Comparison of ENCODE assay signal across 16 cellular contexts in the genomic region with DNA sequence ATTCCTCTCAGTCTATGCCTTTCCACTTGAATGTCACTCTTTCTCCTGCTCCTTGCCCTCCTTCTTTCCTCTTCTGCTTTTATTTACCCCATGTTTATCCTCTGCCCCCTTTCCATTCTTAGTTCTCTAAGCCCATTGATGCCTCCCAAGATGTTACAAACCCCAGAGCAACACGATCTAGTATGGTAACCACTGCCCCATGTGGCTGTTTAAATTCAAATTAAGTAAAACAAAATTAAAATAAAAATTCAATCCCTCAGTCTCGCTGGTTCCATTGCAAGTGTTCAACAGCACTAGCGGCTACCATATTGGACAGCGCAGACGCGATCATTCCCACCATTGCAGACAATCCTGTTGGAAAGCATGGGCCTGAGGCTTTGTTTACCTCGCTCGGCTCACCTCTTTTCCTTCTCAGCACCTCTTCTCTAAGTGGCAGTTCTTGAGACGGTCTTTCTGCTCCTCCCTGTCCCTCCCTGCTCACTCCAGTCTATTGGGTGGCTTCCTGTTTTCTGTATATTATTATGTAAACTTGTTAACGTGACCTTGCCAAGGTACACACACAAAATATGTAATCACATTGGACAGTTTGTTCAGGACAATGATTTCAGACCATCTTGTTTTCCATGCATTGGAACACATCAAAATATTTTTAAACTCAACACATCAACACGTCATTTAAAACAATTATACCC. TPM values are rescaled to one million over a fixed set of nuclear protein-coding genes. Genes with fewer than 3 reads are reported as not detected.
A peak's percentile ranks its signal among the peaks of the same experiment; 100 is the strongest.
DNase-seq lines count a peak whose midpoint lies in the region; ATAC-seq, FAIRE-seq and TF ChIP-seq lines count a peak whose summit lies in the region.
"Had no signal": no experiment of that assay in that cellular context is flagged by ENCODE, and none has a peak within 500 bp of the region (broad histone marks: within the 10 kb centered on the region; RNA-seq: fewer than 3 reads in every experiment).

No MANE protein-coding gene starts in this region.

- peaks cover 24% of the 10 kb centered on the region for H3K4me1 Mint-ChIP-seq in osteocyte (ENCODE audit: unreplicated experiment)

- POLR2A ChIA-PET in endothelial cell of umbilical vein (lab: Charles Lee) = interaction anchor here (1.5 kb wide), 1 partner anchor 112 kb away, joined by 4 read pairs; no protein-coding TSS in a partner anchor

- in situ Hi-C loops in mammary epithelial cell (cut with MboI; ENCODE audit: low sequenced_read_pairs in 2 of 2) = loop anchor here (5.0 kb wide), 1 partner anchor 116 kb away; no protein-coding TSS in a partner anchor
- in situ Hi-C loops in GM13977 (cut with MboI; ENCODE audit: low pct_unique_long_range_greater_than_20kb, low sequenced_read_pairs, unreplicated experiment) = no loop called here

- ATAC-seq in upper lobe of right lung = peak; percentile 27

- no peaks in the 10 kb centered on the region for H3K9me1 ChIP-seq in endothelial cell of umbilical vein (replicated peaks; ENCODE audit: control insufficient read depth, extremely low read depth, insufficient read depth, low read length)

- H3K27ac Mint-ChIP-seq in osteocyte (ENCODE audit: unreplicated experiment) = no peak overlapping the region
- H3K27ac Mint-ChIP-seq: activated T-cell treated with anti-CD3 and anti-CD28 coated beads, Interleukin-2, amount 50 U/mL, for 24 hours; natural killer cell had no signal

- no peak overlapping the region for H3K4me3 ChIP-seq in mammary epithelial cell (replicated peaks in 1 of 3; ENCODE audit: insufficient read depth in 1 of 3, low read depth in 2 of 3, low read length in 3 of 3)
- H3K4me3 ChIP-seq in breast epithelium = no peak overlapping the region
- no peak overlapping the region for H3K4me3 ChIP-seq in endothelial cell of umbilical vein (replicated peaks in 1 of 3; ENCODE audit: insufficient read depth in 1 of 3, low read depth in 1 of 3, low read length in 3 of 3)
- no peak overlapping the region for H3K4me3 ChIP-seq in upper lobe of right lung
- H3K4me3 ChIP-seq: heart right ventricle had no signal

- no peaks in the 10 kb centered on the region for H3K36me3 Mint-ChIP-seq in osteocyte (ENCODE audit: unreplicated experiment)
- H3K36me3 Mint-ChIP-seq: natural killer cell had no signal

- no peak overlapping the region for H3K4me3 Mint-ChIP-seq in osteocyte (ENCODE audit: unreplicated experiment)
- H3K4me3 Mint-ChIP-seq: activated T-cell treated with anti-CD3 and anti-CD28 coated beads, Interleukin-2, amount 50 U/mL, for 24 hours; natural killer cell had no signal

- H3K36me3 ChIP-seq in mammary epithelial cell (ENCODE audit: insufficient read depth, low read length) = no peaks in the 10 kb centered on the region
- H3K36me3 ChIP-seq in breast epithelium = no peaks in the 10 kb centered on the region
- H3K36me3 ChIP-seq in endothelial cell of umbilical vein (ENCODE audit: control insufficient read depth in 2 of 2, extremely low read depth in 1 of 2, insufficient read depth in 2 of 2, low read length in 2 of 2) = no peaks in the 10 kb centered on the region
- H3K36me3 ChIP-seq in upper lobe of right lung = no peaks in the 10 kb centered on the region
- H3K36me3 ChIP-seq: heart right ventricle had no signal

- TF ChIP-seq POLR2A in breast epithelium (IDR thresholded peaks at IDR 0.05) (no peak), endothelial cell of umbilical vein (IDR thresholded peaks at IDR 0.05; ENCODE audit: low read depth, low read length) (no peak)

- TF ChIP-seq CTCF in mammary epithelial cell (conservative IDR thresholded peaks at IDR 0.05 in 1 of 2, IDR thresholded peaks at IDR 0.05 in 1 of 2; ENCODE audit: extremely low read depth in 1 of 2, insufficient read depth in 1 of 2, low read depth in 1 of 2, low read length in 2 of 2) = peak in 1 of 2 donors; percentile 4
- TF ChIP-seq CTCF in breast epithelium (IDR thresholded peaks at IDR 0.05) = no peak
- TF ChIP-seq CTCF in endothelial cell of umbilical vein (IDR thresholded peaks at IDR 0.05; ENCODE audit: extremely low read depth in 1 of 2, insufficient read depth in 1 of 2, low read depth in 1 of 2, low read length in 2 of 2) = no peak
- TF ChIP-seq CTCF in upper lobe of right lung (IDR thresholded peaks at IDR 0.05) = no peak
- no peak for TF ChIP-seq CTCF in osteocyte (IDR thresholded peaks at IDR 0.05)
- no peak for TF ChIP-seq CTCF in GM13977 (IDR thresholded peaks at IDR 0.05; ENCODE audit: extremely low read depth, insufficient read depth, missing control alignments)

- dilution Hi-C loops in mammary epithelial cell (cut with HindIII; ENCODE audit: low sequenced_read_pairs) = loop anchor here (5.0 kb wide), 1 partner anchor 96 kb away; no protein-coding TSS in a partner anchor
- dilution Hi-C loops in endothelial cell of umbilical vein (cut with MboI; ENCODE audit: extremely low pct_ligation_motif_present, low sequenced_read_pairs) = no loop called here

- H3K27ac ChIP-seq in mammary epithelial cell (ENCODE audit: insufficient read depth, low read depth, low read length) (no peak overlapping the region), breast epithelium (no peak overlapping the region), endothelial cell of umbilical vein (ENCODE audit: insufficient read depth, low read depth, low read length) (no peak overlapping the region), upper lobe of right lung (no peak overlapping the region)
- H3K27ac ChIP-seq: heart right ventricle, HL-60 had no signal

- H2AFZ ChIP-seq in mammary epithelial cell (ENCODE audit: low read depth, low read length) (peak overlapping the region; percentile 10), endothelial cell of umbilical vein (ENCODE audit: low read depth, low read length) (peak overlapping the region; percentile 78)

- H3K9ac ChIP-seq in mammary epithelial cell (ENCODE audit: insufficient read depth, low read length) (no peak overlapping the region), endothelial cell of umbilical vein (replicated peaks; ENCODE audit: extremely low read depth, insufficient read depth, low read length) (no peak overlapping the region)

- WGBS in mammary epithelial cell (ENCODE audit: low coverage, missing lambda C conversion rate) = 79% methylated on average over 11 of the region's 11 CpGs

- H3K9me3 ChIP-seq in mammary epithelial cell (replicated peaks; ENCODE audit: insufficient read depth, low read length) (no peaks in the 10 kb centered on the region), breast epithelium (no peaks in the 10 kb centered on the region), endothelial cell of umbilical vein (replicated peaks; ENCODE audit: control insufficient read depth, insufficient read depth, low read length) (no peaks in the 10 kb centered on the region), upper lobe of right lung (no peaks in the 10 kb centered on the region)
- H3K9me3 ChIP-seq: heart right ventricle had no signal

- H3K79me2 ChIP-seq in mammary epithelial cell (ENCODE audit: insufficient read depth, low read length) = no peaks in the 10 kb centered on the region
- H3K79me2 ChIP-seq in endothelial cell of umbilical vein (ENCODE audit: control insufficient read depth, insufficient read depth, low read length) = no peaks in the 10 kb centered on the region

- H3K4me2 ChIP-seq in mammary epithelial cell (ENCODE audit: insufficient read depth, low read depth, low read length) (no peak overlapping the region), endothelial cell of umbilical vein (ENCODE audit: insufficient read depth, low read length) (no peak overlapping the region)

- H4K20me1 ChIP-seq in mammary epithelial cell (ENCODE audit: insufficient read depth, low read length) = no peaks in the 10 kb centered on the region
- no peaks in the 10 kb centered on the region for H4K20me1 ChIP-seq in endothelial cell of umbilical vein (replicated peaks; ENCODE audit: control insufficient read depth, extremely low read depth, insufficient read depth, low read length)

- intact Hi-C loops in mammary epithelial cell (cut with micrococcal nuclease) (loop anchor here (1.0 to 5.0 kb wide), 4 partner anchors 71 to 356 kb away; a partner anchor contains a TSS), breast epithelium (cut with DNase I; ENCODE audit: low total_unique reads) (no loop called here), endothelial cell of umbilical vein (cut with micrococcal nuclease) (loop anchor here (1.0 to 5.0 kb wide), 5 partner anchors 59 to 621 kb away; no protein-coding TSS in a partner anchor), upper lobe of right lung (cut with DNase I) (loop anchor here (5.0 kb wide), 1 partner anchor 116 kb away; no protein-coding TSS in a partner anchor)

- H3K27me3 Mint-ChIP-seq in osteocyte (ENCODE audit: unreplicated experiment) = no peaks in the 10 kb centered on the region

- H3K9me3 Mint-ChIP-seq in osteocyte (ENCODE audit: unreplicated experiment) = no peaks in the 10 kb centered on the region
- H3K9me3 Mint-ChIP-seq: activated T-cell treated with anti-CD3 and anti-CD28 coated beads, Interleukin-2, amount 50 U/mL, for 24 hours; natural killer cell had no signal

- H3K27me3 ChIP-seq in mammary epithelial cell (ENCODE audit: insufficient read depth, low read length) (no peaks in the 10 kb centered on the region), breast epithelium (no peaks in the 10 kb centered on the region), endothelial cell of umbilical vein (ENCODE audit: control insufficient read depth in 2 of 2, insufficient read depth in 2 of 2, low read length in 2 of 2) (no peaks in the 10 kb centered on the region), upper lobe of right lung (no peaks in the 10 kb centered on the region)
- H3K27me3 ChIP-seq: heart right ventricle had no signal

- BruUV-seq in mammary epithelial cell (replicated peaks; lab: Mats Ljungman, UMichigan) (no TSS peak), endothelial cell of umbilical vein (replicated peaks; lab: Mats Ljungman, UMichigan) (no TSS peak)

- DNase-seq in mammary epithelial cell (no peak), breast epithelium (ENCODE audit: low spot score in 2 of 2) (no peak), OCI-M1 (lab: John Stamatoyannopoulos, UW) (peak; percentile 47), endothelial cell of umbilical vein (ENCODE audit: low read depth, low spot score) (no peak), upper lobe of right lung (no peak), osteocyte (ENCODE audit: extremely low spot score, unreplicated experiment) (no peak), GM13977 (ENCODE audit: low spot score) (no peak)
- DNase-seq in stimulated activated CD4-positive, alpha-beta T cell treated with anti-CD3 and anti-CD28 coated beads, Interleukin-2, amount 100 ng/mL, for 48 hours = no peak
- DNase-seq: activated CD4-positive, alpha-beta T cell treated with anti-CD3 and anti-CD28 coated beads, Interleukin-2, amount 50 U/mL, for 48 hours; activated T-cell treated with anti-CD3 and anti-CD28 coated beads, Interleukin-2, amount 50 U/mL, for 24 hours; effector CD8-positive, alpha-beta T cell; heart right ventricle; islet precursor cell; natural killer cell; NCI-H748 treated with DMSO at 0.1 percent for 48 hours had no signal

- CTCF ChIA-PET in mammary epithelial cell (lab: Charles Lee; ENCODE audit: low non-redundant PET) (interaction anchor here (0.6 kb wide), 1 partner anchor 29 kb away, joined by 3 read pairs; no protein-coding TSS in a partner anchor), endothelial cell of umbilical vein (lab: Charles Lee) (interaction anchor here (0.9 to 3.7 kb wide), 45 partner anchors 8 to 621 kb away, joined by 3 to 166 read pairs (median 4); a partner anchor contains a TSS)

- H3K4me1 ChIP-seq in mammary epithelial cell (ENCODE audit: insufficient read depth, low read length) (peaks cover 10% of the 10 kb centered on the region), breast epithelium (no peaks in the 10 kb centered on the region), endothelial cell of umbilical vein (ENCODE audit: control insufficient read depth, extremely low read depth, insufficient read depth, low read length) (peaks cover 22% of the 10 kb centered on the region), upper lobe of right lung (no peaks in the 10 kb centered on the region)

- no peak for FAIRE-seq in endothelial cell of umbilical vein (lab: Jason Lieb, UNC)

RNA-seq across cellular contexts. Expression of a gene that starts 21.8 kb away (rescaled TPM):
- total RNA-seq in mammary epithelial cell (100 to 1,000 TPM; 174 to 202 TPM), breast epithelium (10 to 100 TPM; 11.7 to 64.5 (median 61.9) TPM), endothelial cell of umbilical vein (1.8 and 5.9 TPM in 2 replicates), upper lobe of right lung (6.7 TPM), osteocyte (0.76 and 0.97 TPM in 2 replicates)
- polyA plus RNA-seq in mammary epithelial cell (220 TPM), endothelial cell of umbilical vein (1.1 and 1.4 TPM in 2 replicates)
- polyA minus RNA-seq in mammary epithelial cell (162 TPM), endothelial cell of umbilical vein (0.66 and 0.73 TPM in 2 replicates)
- 0.73 and 1.1 TPM in 2 replicates for polyA plus RNA-seq in endothelial cell of umbilical vein (2011; cell fraction: cytosol; rRNA removed)
- 0.64 and 0.84 TPM in 2 replicates for polyA plus RNA-seq in endothelial cell of umbilical vein (2011; cell fraction: nucleus; rRNA removed)
- 6.8 and 7.5 TPM in 2 replicates for polyA plus RNA-seq in endothelial cell of umbilical vein (2012)
- polyA minus RNA-seq in endothelial cell of umbilical vein (2011; cell fraction: cytosol; rRNA and poly(A)+ RNA removed) = 2.4 TPM
- polyA minus RNA-seq in endothelial cell of umbilical vein (2011; cell fraction: nucleus; rRNA and poly(A)+ RNA removed) = 1.2 and 1.4 TPM in 2 replicates
- total RNA-seq: natural killer cell had no signal
